In the genomic region with DNA sequence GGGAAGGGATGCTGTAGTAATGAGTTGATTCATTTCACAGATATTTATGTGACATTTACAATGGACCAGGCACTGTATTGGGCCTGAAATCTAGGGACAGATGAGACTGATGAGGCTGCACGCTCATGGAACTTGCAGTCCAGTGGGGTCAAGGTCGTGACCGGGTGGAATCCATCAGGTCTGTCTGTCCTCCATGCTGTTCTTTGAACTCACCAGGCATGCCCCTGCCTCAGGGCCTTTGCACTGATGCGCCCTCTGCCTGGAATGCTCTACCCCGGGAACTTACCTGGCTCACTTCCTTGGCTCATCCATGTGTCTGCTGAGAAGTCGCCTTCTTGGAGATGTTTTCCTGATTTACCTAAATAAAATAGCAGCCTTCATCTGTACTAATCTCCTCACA, we compare ENCODE assay signal across 31 cellular contexts.
"Had no signal": no experiment of that assay in that cellular context is flagged by ENCODE, and none has a peak within 500 bp of the region (broad histone marks: within the 10 kb centered on the region; RNA-seq: fewer than 3 reads in every experiment).

No MANE protein-coding gene starts in this region.

- H3K27ac Mint-ChIP-seq: activated CD8-positive, alpha-beta T cell treated with anti-CD3 and anti-CD28 coated beads for 36 hours; activated naive CD4-positive, alpha-beta T cell treated with anti-CD3 and anti-CD28 coated beads, Interleukin-2, amount 10 ng/mL, durations not matched to agents 7 days and 5 days; activated naive CD4-positive, alpha-beta T cell treated with anti-CD3 and anti-CD28 coated beads, Interleukin-2, amount 50 U/mL, for 72 hours; activated T-cell treated with anti-CD3 and anti-CD28 coated beads, Interleukin-2, amount 50 U/mL, for 24 hours; activated T-cell treated with anti-CD3 and anti-CD28 coated beads, Interleukin-2, amount 50 U/mL, for 72 hours; WTC11 had no signal

- H3K9me3 Mint-ChIP-seq: activated CD8-positive, alpha-beta T cell treated with anti-CD3 and anti-CD28 coated beads for 36 hours; activated T-cell treated with anti-CD3 and anti-CD28 coated beads, Interleukin-2, amount 50 U/mL, for 24 hours had no signal

- H3K36me3 ChIP-seq: adrenal gland, cardiac muscle cell, colonic mucosa, gastrocnemius medialis, heart left ventricle had no signal

- H3K27me3 Mint-ChIP-seq: activated T-cell treated with anti-CD3 and anti-CD28 coated beads, Interleukin-2, amount 50 U/mL, for 24 hours had no signal

- ATAC-seq: activated CD8-positive, alpha-beta T cell treated with anti-CD3 and anti-CD28 coated beads for 36 hours; activated naive CD4-positive, alpha-beta T cell treated with anti-CD3 and anti-CD28 coated beads, Interleukin-2, amount 50 U/mL, for 72 hours; activated T-cell treated with anti-CD3 and anti-CD28 coated beads, Interleukin-2, amount 50 U/mL, for 72 hours; body of pancreas; esophagus mucosa; gastrocnemius medialis; heart left ventricle; WTC11 had no signal

- H3K27me3 ChIP-seq: adrenal gland, body of pancreas, cardiac muscle cell, colonic mucosa, gastrocnemius medialis had no signal

- H3K36me3 Mint-ChIP-seq: activated naive CD4-positive, alpha-beta T cell treated with anti-CD3 and anti-CD28 coated beads, Interleukin-2, amount 10 ng/mL, durations not matched to agents 7 days and 5 days; activated naive CD4-positive, alpha-beta T cell treated with anti-CD3 and anti-CD28 coated beads, Interleukin-2, amount 50 U/mL, for 72 hours; WTC11 had no signal

- H3K4me3 Mint-ChIP-seq: activated CD8-positive, alpha-beta T cell treated with anti-CD3 and anti-CD28 coated beads for 36 hours; activated naive CD4-positive, alpha-beta T cell treated with anti-CD3 and anti-CD28 coated beads, Interleukin-2, amount 10 ng/mL, durations not matched to agents 7 days and 5 days; activated T-cell treated with anti-CD3 and anti-CD28 coated beads, Interleukin-2, amount 50 U/mL, for 24 hours; activated T-cell treated with anti-CD3 and anti-CD28 coated beads, Interleukin-2, amount 50 U/mL, for 72 hours; WTC11 had no signal

- DNase-seq: activated CD4-positive, alpha-beta T cell treated with anti-CD3 and anti-CD28 coated beads for 1 hour; activated CD4-positive, alpha-beta T cell treated with anti-CD3 and anti-CD28 coated beads for 4 hours; activated CD4-positive, alpha-beta T cell treated with anti-CD3 and anti-CD28 coated beads, Interleukin-2, amount 50 U/mL, for 1 hour; activated CD4-positive, alpha-beta T cell treated with anti-CD3 and anti-CD28 coated beads, Interleukin-2, amount 50 U/mL, for 48 hours; activated CD8-positive, alpha-beta memory T cell treated with anti-CD3 and anti-CD28 coated beads for 24 hours; activated CD8-positive, alpha-beta memory T cell treated with anti-CD3 and anti-CD28 coated beads, Interleukin-2, amount 50 U/mL, for 4 hours; activated CD8-positive, alpha-beta T cell treated with anti-CD3 and anti-CD28 coated beads for 36 hours; activated gamma-delta T cell; activated naive CD4-positive, alpha-beta T cell; activated naive CD4-positive, alpha-beta T cell treated with anti-CD3 and anti-CD28 coated beads, Interleukin-2, amount 10 ng/mL, durations not matched to agents 7 days and 5 days; activated T-cell treated with anti-CD3 and anti-CD28 coated beads for 4 hours; activated T-cell treated with anti-CD3 and anti-CD28 coated beads, Interleukin-2, amount 50 U/mL, for 24 hours; activated T-cell treated with anti-CD3 and anti-CD28 coated beads, Interleukin-2, amount 50 U/mL, for 72 hours; adrenal gland; amygdala; aorta; body of pancreas; central memory CD4-positive, alpha-beta T cell; cerebellar nuclear complex; colonic mucosa; effector CD8-positive, alpha-beta T cell; foreskin fibroblast; gastrocnemius medialis; glutamatergic neuron; heart left ventricle; T-helper 2 cell had no signal

- H3K4me1 ChIP-seq: adrenal gland, body of pancreas, colonic mucosa, gastrocnemius medialis, heart left ventricle had no signal

- H3K4me1 Mint-ChIP-seq: activated naive CD4-positive, alpha-beta T cell treated with anti-CD3 and anti-CD28 coated beads, Interleukin-2, amount 10 ng/mL, durations not matched to agents 7 days and 5 days had no signal

- H3K4me3 ChIP-seq: adrenal gland, body of pancreas, cardiac muscle cell, colonic mucosa, gastrocnemius medialis, heart left ventricle had no signal

- H3K27ac ChIP-seq: adrenal gland, body of pancreas, cardiac muscle cell, colonic mucosa, gastrocnemius medialis, heart left ventricle, VCaP had no signal

- H3K9me3 ChIP-seq: adrenal gland, body of pancreas, colonic mucosa, gastrocnemius medialis, heart left ventricle had no signal
